Comparison of ENCODE assay signal across 1 cellular context in the genomic region with DNA sequence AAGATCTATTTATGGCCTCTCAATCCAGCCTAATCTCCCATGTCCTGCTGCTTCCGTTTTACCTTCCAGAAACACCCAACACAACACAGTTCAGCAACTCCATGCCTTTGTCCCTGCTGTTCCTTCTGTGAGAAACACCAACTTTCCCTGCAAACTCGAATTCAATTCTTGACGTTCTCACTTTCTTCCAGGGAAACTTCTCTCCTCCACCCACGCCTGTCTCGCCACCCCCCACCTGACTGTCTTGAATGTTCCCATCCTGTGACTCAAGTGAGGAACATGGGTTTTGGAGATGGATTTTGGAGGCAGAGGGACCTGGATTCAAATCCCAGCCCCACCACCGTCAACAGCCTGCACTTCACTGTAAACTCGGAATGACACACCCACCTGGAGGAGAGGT.
A peak's percentile ranks its signal among the peaks of the same experiment; 100 is the strongest.
TF ChIP-seq lines count a peak whose summit lies in the region.

No MANE protein-coding gene starts in this region.

TF ChIP-seq in HEK293, 187 proteins besides CTCF, POLR2A, EP300 and RAD21:
- TF ChIP-seq EGR2 (tag by site-specific recombination; IDR thresholded peaks at IDR 0.05; ENCODE audit: low read depth) = 0 out of 2 replicates have a peak, but pooled peaks have one; percentile 6
- peak; percentile 85 for TF ChIP-seq PRDM1 (tag by site-specific recombination; IDR thresholded peaks at IDR 0.05)
- TF ChIP-seq ZNF510 (tag by site-specific recombination; IDR thresholded peaks at IDR 0.05; ENCODE audit: insufficient replicate concordance) = no peak
